In genomic region chr16:64893386-64893785, GRCh38 we compare ENCODE assay signal across 20 cellular contexts.
DNase-seq lines count a peak whose midpoint lies in the region; TF ChIP-seq lines count a peak whose summit lies in the region.
"Had no signal": no experiment of that assay in that cellular context is flagged by ENCODE, and none has a peak within 500 bp of the region (broad histone marks: within the 10 kb centered on the region; RNA-seq: fewer than 3 reads in every experiment).

No MANE protein-coding gene starts in this region.

- POLR2A ChIA-PET in BJ (lab: Charles Lee): no interaction called here

- H3K27me3 ChIP-seq in BJ (ENCODE audit: control insufficient read depth, insufficient read depth, low read length): no peaks in the 10 kb centered on the region
- no peaks in the 10 kb centered on the region for H3K27me3 ChIP-seq in brain microvascular endothelial cell (replicated peaks)
- H3K27me3 ChIP-seq: vagina had no signal

- peak overlapping the region; percentile 88 for H3K27ac ChIP-seq in brain microvascular endothelial cell
- H3K27ac ChIP-seq: C4-2B, cardiac muscle cell, lower lobe of right lung, parathyroid adenoma, vagina had no signal

- H3K4me3 ChIP-seq in BJ (ENCODE audit: low read depth, low read length): peak overlapping the region; percentile 12; the same call in 1 of the 2 replicates
- no peak overlapping the region; the same call in 1 of the 2 replicates for H3K4me3 ChIP-seq in HFF-Myc (replicated peaks; ENCODE audit: low read depth, low read length)
- no peak overlapping the region for H3K4me3 ChIP-seq in brain microvascular endothelial cell (ENCODE audit: low read depth, low read length)
- H3K4me3 ChIP-seq: cardiac muscle cell, GM23338, lower lobe of right lung had no signal

- peak; percentile 42 for DNase-seq in BJ (ENCODE audit: low read depth)
- DNase-seq in HFF-Myc (ENCODE audit: extremely low read depth, low read depth): peak; percentile 10
- DNase-seq in brain microvascular endothelial cell: peak; percentile 20
- no peak for DNase-seq in osteocyte (ENCODE audit: extremely low spot score, unreplicated experiment)
- no peak for DNase-seq in COR-L47 (lab: John Stamatoyannopoulos, UW)
- no peak for DNase-seq in NCI-H2227 (lab: John Stamatoyannopoulos, UW; ENCODE audit: unreplicated experiment)
- no peak for DNase-seq in NCI-H2171 treated with DMSO at 0.1 percent for 48 hours (lab: John Stamatoyannopoulos, UW)
- DNase-seq: activated naive CD8-positive, alpha-beta T cell treated with anti-CD3 and anti-CD28 coated beads, Interleukin-2, amount 10 ng/mL, durations not matched to agents 7 days and 5 days; DMS153; glutamatergic neuron; immature natural killer cell; lower lobe of right lung; naive B cell; NCI-H187 treated with DMSO at 0.1 percent for 48 hours; stimulated activated CD4-positive, alpha-beta T cell treated with anti-CD3 and anti-CD28 coated beads, Interleukin-2, amount 100 ng/mL, for 48 hours had no signal

- H3K36me3 Mint-ChIP-seq in osteocyte (ENCODE audit: unreplicated experiment): no peaks in the 10 kb centered on the region
- H3K36me3 Mint-ChIP-seq: activated naive CD8-positive, alpha-beta T cell treated with anti-CD3 and anti-CD28 coated beads, Interleukin-2, amount 10 ng/mL, durations not matched to agents 7 days and 5 days; naive B cell had no signal

- H3K36me3 ChIP-seq in BJ (ENCODE audit: control insufficient read depth, insufficient read depth, low read length) (no peaks in the 10 kb centered on the region), brain microvascular endothelial cell (replicated peaks) (no peaks in the 10 kb centered on the region)
- H3K36me3 ChIP-seq: cardiac muscle cell, lower lobe of right lung, vagina had no signal

- CTCF ChIA-PET in BJ (lab: Yijun Ruan, JAX): interaction anchor here (1.0 kb wide), 1 partner anchor 30 kb away, joined by 3 read pairs; no protein-coding TSS in a partner anchor

- in situ Hi-C loops in brain microvascular endothelial cell (cut with HindIII; ENCODE audit: low pct_ligation_motif_present, low sequenced_read_pairs): no loop called here

- H3K4me3 Mint-ChIP-seq in osteocyte (ENCODE audit: unreplicated experiment): no peak overlapping the region
- H3K4me3 Mint-ChIP-seq: activated naive CD8-positive, alpha-beta T cell treated with anti-CD3 and anti-CD28 coated beads, Interleukin-2, amount 10 ng/mL, durations not matched to agents 7 days and 5 days; GM23338; immature natural killer cell; naive B cell had no signal

- H3K27me3 Mint-ChIP-seq in osteocyte (ENCODE audit: unreplicated experiment): no peaks in the 10 kb centered on the region
- H3K27me3 Mint-ChIP-seq: activated naive CD8-positive, alpha-beta T cell treated with anti-CD3 and anti-CD28 coated beads, Interleukin-2, amount 10 ng/mL, durations not matched to agents 7 days and 5 days; naive B cell had no signal

- TF ChIP-seq CTCF in BJ (IDR thresholded peaks at IDR 0.05; ENCODE audit: insufficient read depth, low read depth, low read length) (no peak), HFF-Myc (IDR thresholded peaks at IDR 0.05; ENCODE audit: low read depth, low read length, missing control alignments) (no peak), brain microvascular endothelial cell (IDR thresholded peaks at IDR 0.05; ENCODE audit: low read depth, low read length, missing control alignments) (no peak), osteocyte (IDR thresholded peaks at IDR 0.05) (no peak)

- peaks cover 63% of the 10 kb centered on the region for H3K4me1 Mint-ChIP-seq in osteocyte (ENCODE audit: unreplicated experiment)
- H3K4me1 Mint-ChIP-seq: activated naive CD8-positive, alpha-beta T cell treated with anti-CD3 and anti-CD28 coated beads, Interleukin-2, amount 10 ng/mL, durations not matched to agents 7 days and 5 days; immature natural killer cell; naive B cell had no signal

- peak overlapping the region; percentile 91 for H3K27ac Mint-ChIP-seq in osteocyte (ENCODE audit: unreplicated experiment)
- H3K27ac Mint-ChIP-seq: activated naive CD8-positive, alpha-beta T cell treated with anti-CD3 and anti-CD28 coated beads, Interleukin-2, amount 10 ng/mL, durations not matched to agents 7 days and 5 days; GM23338; immature natural killer cell; naive B cell had no signal

- no peaks in the 10 kb centered on the region for H3K9me3 Mint-ChIP-seq in osteocyte (ENCODE audit: unreplicated experiment)
- H3K9me3 Mint-ChIP-seq: GM23338 had no signal

Comparison
In these comparisons a context has a peak if more than half of its experiments do, and no peak if none do; other contexts are left out.
1. DNase-seq: peak in BJ (single experiment), HFF-Myc (single experiment) and brain microvascular endothelial cell (single experiment); none in osteocyte (single experiment), COR-L47 (single experiment), NCI-H2227 (single experiment) and NCI-H2171 treated with DMSO at 0.1 percent for 48 hours (single experiment).